ENCODE assay signal across 16 cellular contexts in genomic region chr7:103640031-103640779, GRCh38.
DNase-seq lines count a peak whose midpoint lies in the region; FAIRE-seq and TF ChIP-seq lines count a peak whose summit lies in the region.
"Had no signal": no experiment of that assay in that cellular context is flagged by ENCODE, and none has a peak within 500 bp of the region (broad histone marks: within the 10 kb centered on the region; RNA-seq: fewer than 3 reads in every experiment).

No MANE protein-coding gene starts in this region.

- FAIRE-seq in bronchial epithelial cell (lab: Jason Lieb, UNC) = no peak

- no peaks in the 10 kb centered on the region for H3K36me3 ChIP-seq in bronchial epithelial cell (ENCODE audit: control insufficient read depth, insufficient read depth, low read length)

- no peak for TF ChIP-seq CTCF in AG10803 (conservative IDR thresholded peaks at IDR 0.05; ENCODE audit: low read length)
- TF ChIP-seq CTCF in bronchial epithelial cell (IDR thresholded peaks at IDR 0.05; ENCODE audit: insufficient read depth, low read length, severe bottlenecking) = no peak

- DNase-seq in AG10803 (ENCODE audit: low read depth) (peak; percentile 70), LHCN-M2 (ENCODE audit: low read depth) (peak; percentile 76), bronchial epithelial cell (ENCODE audit: low read depth) (peak; percentile 74), kidney tubule cell (ENCODE audit: low spot score) (peak; percentile 84), NCI-H2171 treated with DMSO at 0.1 percent for 48 hours (lab: John Stamatoyannopoulos, UW) (no peak), mesenteric fat pad (ENCODE audit: low spot score) (no peak), occipital lobe (lab: John Stamatoyannopoulos, UW) (no peak)
- DNase-seq in stimulated activated naive CD4-positive, alpha-beta T cell (lab: John Stamatoyannopoulos, UW) = no peak
- DNase-seq: activated CD4-positive, alpha-beta memory T cell treated with anti-CD3 and anti-CD28 coated beads for 36 hours; amygdala; BE2C; DMS153; NCI-H1105; NCI-H2171; stimulated activated CD4-positive, alpha-beta T cell treated with anti-CD3 and anti-CD28 coated beads, Interleukin-4, amount 100 ng/mL, for 4 hours had no signal

- H3K27me3 ChIP-seq in bronchial epithelial cell (ENCODE audit: control insufficient read depth, insufficient read depth, low read length) = no peaks in the 10 kb centered on the region
- H3K27me3 ChIP-seq: BE2C, tibial nerve had no signal

- H3K4me3 ChIP-seq in AG10803 (ENCODE audit: low read length) (no peak overlapping the region), bronchial epithelial cell (ENCODE audit: low read depth, low read length) (no peak overlapping the region)
- H3K4me3 ChIP-seq: tibial nerve had no signal

Comparison
In these comparisons a context has a peak if more than half of its experiments do, and no peak if none do; other contexts are left out.
1. DNase-seq: peak in AG10803 (single experiment), LHCN-M2 (single experiment), bronchial epithelial cell (single experiment) and kidney tubule cell (single experiment); none in NCI-H2171 treated with DMSO at 0.1 percent for 48 hours (single experiment), stimulated activated naive CD4-positive, alpha-beta T cell (0 of 6), mesenteric fat pad (single experiment) and occipital lobe (single experiment).